ENCODE assay signal across 8 cellular contexts in genomic region chr19:10402441-10403038, GRCh38. TPM values are rescaled to one million over a fixed set of nuclear protein-coding genes. Genes with fewer than 3 reads are reported as not detected.
DNase-seq lines count a peak whose midpoint lies in the region; ATAC-seq lines count a peak whose summit lies in the region.

No MANE protein-coding gene starts in this region.

- peak overlapping the region; percentile 93 for H3K4me2 ChIP-seq in mesendoderm (ENCODE audit: low read length)

- H3K4me3 ChIP-seq in mesendoderm (ENCODE audit: low read length) = peak overlapping the region; percentile 99

- no peak overlapping the region for H2BK120ac ChIP-seq in mesendoderm (ENCODE audit: low read depth, low read length)

- no peak overlapping the region for H2AK5ac ChIP-seq in mesendoderm (ENCODE audit: low read length)

- no peak overlapping the region for H4K5ac ChIP-seq in mesendoderm (ENCODE audit: low read length)

- no peak overlapping the region for H3K18ac ChIP-seq in mesendoderm (ENCODE audit: low read length)

- no CpG with 5 or more reads among the region's 15 CpGs for WGBS in mesendoderm (ENCODE audit: extremely low coverage, insufficient coverage, low lambda C conversion rate)

- H3K36me3 ChIP-seq in mesendoderm (ENCODE audit: control insufficient read depth, insufficient read depth, low read length) = peaks cover 1% of the 10 kb centered on the region

- peak overlapping the region; percentile 60 for H3K4ac ChIP-seq in mesendoderm (ENCODE audit: low read depth, low read length)

- H3K23ac ChIP-seq in mesendoderm (ENCODE audit: low read length) = no peak overlapping the region

- no peaks in the 10 kb centered on the region for H3K4me1 ChIP-seq in mesendoderm (ENCODE audit: control insufficient read depth, low read depth, low read length)

- no peak overlapping the region for H2BK5ac ChIP-seq in mesendoderm (ENCODE audit: low read length)

- ATAC-seq in GM18907 (IDR thresholded peaks at IDR 0.05; ENCODE audit: unreplicated experiment) = no peak
- no peak for ATAC-seq in GM18867 (IDR thresholded peaks at IDR 0.05; ENCODE audit: unreplicated experiment)
- no peak for ATAC-seq in GM19397 (IDR thresholded peaks at IDR 0.05; ENCODE audit: unreplicated experiment)

- H3K79me1 ChIP-seq in mesendoderm (ENCODE audit: low read length) = peaks cover 27% of the 10 kb centered on the region

- H3K9ac ChIP-seq in mesendoderm (ENCODE audit: low read length) = peak overlapping the region; percentile 98

- DNase-seq in D341Med (ENCODE audit: low spot score) (peak; percentile 59), MV-4-11 (lab: John Stamatoyannopoulos, UW) (peak; percentile 51), cerebellar cortex (ENCODE audit: low spot score) (peak; percentile 20), mesendoderm (peak; percentile 77), NCI-H1092 treated with DMSO at 0.1 percent for 48 hours (lab: John Stamatoyannopoulos, UW) (no peak)

- peak overlapping the region; percentile 89 for H3K56ac ChIP-seq in mesendoderm (ENCODE audit: low read length)

- no peak overlapping the region for H4K8ac ChIP-seq in mesendoderm (ENCODE audit: low read depth, low read length)

- H2BK15ac ChIP-seq in mesendoderm (replicated peaks; ENCODE audit: low read depth) = no peak overlapping the region

- H3K27ac ChIP-seq in mesendoderm (ENCODE audit: low read depth, low read length) = no peak overlapping the region

- peaks cover 9% of the 10 kb centered on the region for H3K27me3 ChIP-seq in mesendoderm (ENCODE audit: insufficient read depth, low read length, poor library complexity)

- peaks cover 45% of the 10 kb centered on the region for H3K79me2 ChIP-seq in mesendoderm (ENCODE audit: control insufficient read depth, insufficient read depth, low read length)

RNA-seq across cellular contexts. Expression of gene CDC37, which starts 0.8 kb away (rescaled TPM):
- 151 TPM for polyA plus RNA-seq in mesendoderm (2013, experiment 1 of 2)
- 153 TPM for polyA plus RNA-seq in mesendoderm (2013, experiment 2 of 2)

RNA-seq across cellular contexts. Expression of gene PDE4A, which starts 17.8 kb away (rescaled TPM):
- polyA plus RNA-seq in mesendoderm (2013, experiment 1 of 2) = 1.4 TPM
- polyA plus RNA-seq in mesendoderm (2013, experiment 2 of 2) = 1.4 TPM

RNA-seq across cellular contexts. Expression of gene TYK2, which starts 22.2 kb away (rescaled TPM):
- 21.2 TPM for polyA plus RNA-seq in mesendoderm (2013, experiment 1 of 2)
- polyA plus RNA-seq in mesendoderm (2013, experiment 2 of 2) = 21.8 TPM
